In the genomic region with DNA sequence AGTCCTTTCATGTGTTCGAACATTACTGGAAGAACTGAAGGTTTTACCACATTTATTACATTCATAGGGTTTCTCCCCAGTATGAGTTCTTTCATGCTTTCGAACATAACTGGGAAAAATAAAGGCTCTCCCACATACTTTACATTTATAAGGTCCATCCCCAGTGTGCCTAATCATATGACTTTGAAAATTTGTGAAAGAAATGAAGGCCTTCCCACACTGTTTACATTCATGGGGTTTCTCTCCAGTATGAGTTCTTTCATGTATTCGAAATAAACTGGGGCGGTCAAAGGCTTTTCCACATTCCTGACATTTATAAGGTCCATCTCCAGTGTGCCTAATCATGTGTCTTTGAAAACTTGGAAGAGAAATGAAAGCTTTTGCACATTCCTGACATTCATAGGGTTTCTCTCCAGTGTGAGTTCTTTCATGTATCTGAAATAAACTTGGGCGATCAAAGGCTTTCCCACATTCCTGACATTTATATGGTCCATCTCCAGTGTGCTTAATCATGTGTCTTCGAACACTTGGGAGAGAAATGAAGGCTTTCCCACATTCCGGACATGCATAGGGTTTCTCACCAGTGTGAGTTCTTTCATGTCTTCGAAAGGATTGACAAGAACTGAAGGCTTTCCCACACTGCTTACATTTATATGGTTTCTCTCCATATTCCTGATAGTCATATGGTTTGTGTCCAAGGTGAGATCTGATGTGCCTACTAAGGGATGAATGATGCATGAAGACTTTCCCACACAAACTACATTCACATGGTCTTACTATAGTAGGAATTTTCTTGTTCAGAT, we compare ENCODE assay signal across 10 cellular contexts. TPM values are rescaled to one million over a fixed set of nuclear protein-coding genes. Genes with fewer than 3 reads are reported as not detected.
DNase-seq lines count a peak whose midpoint lies in the region; ATAC-seq and TF ChIP-seq lines count a peak whose summit lies in the region.
"Had no signal": no experiment of that assay in that cellular context is flagged by ENCODE, and none has a peak within 500 bp of the region (broad histone marks: within the 10 kb centered on the region; RNA-seq: fewer than 3 reads in every experiment).

No MANE protein-coding gene starts in this region.

- no peak for ATAC-seq in HG03342 (IDR thresholded peaks at IDR 0.05; ENCODE audit: unreplicated experiment)

- no peaks in the 10 kb centered on the region for H3K4me1 ChIP-seq in suprapubic skin

- no peak overlapping the region for H3K27ac ChIP-seq in suprapubic skin

- peaks cover 76% of the 10 kb centered on the region for H3K36me3 ChIP-seq in suprapubic skin

- no peaks in the 10 kb centered on the region for H3K27me3 ChIP-seq in suprapubic skin

- WGBS in suprapubic skin, result 96% methylated on average over 8 of the region's 8 CpGs

- no peak for TF ChIP-seq EP300 in suprapubic skin (IDR thresholded peaks at IDR 0.05)

- H3K4me3 ChIP-seq in NB4 (ENCODE audit: low read depth, low read length) (no peak overlapping the region), epithelial cell of proximal tubule (ENCODE audit: low read depth, low read length) (no peak overlapping the region), suprapubic skin (no peak overlapping the region)

- TF ChIP-seq CTCF in NB4 (IDR thresholded peaks at IDR 0.05; ENCODE audit: low read depth, low read length) (no peak), epithelial cell of proximal tubule (conservative IDR thresholded peaks at IDR 0.05; ENCODE audit: low read depth, low read length) (no peak), suprapubic skin (IDR thresholded peaks at IDR 0.05) (no peak)

- peak; percentile 11 for DNase-seq in NCI-H2227 (lab: John Stamatoyannopoulos, UW; ENCODE audit: unreplicated experiment)
- no peak for DNase-seq in NCI-H2227 treated with DMSO at 0.1 percent for 48 hours (lab: John Stamatoyannopoulos, UW)
- peak; percentile 31 for DNase-seq in NB4 (ENCODE audit: low read depth)
- peak; percentile 18 for DNase-seq in epithelial cell of proximal tubule (ENCODE audit: low read depth)
- peak; percentile 46 for DNase-seq in renal cortical epithelial cell (ENCODE audit: low read depth)
- no peak for DNase-seq in middle frontal gyrus (ENCODE audit: extremely low spot score, low spot score)
- no peak for DNase-seq in suprapubic skin (ENCODE audit: low spot score in 2 of 2)
- DNase-seq: activated CD4-positive, alpha-beta T cell treated with anti-CD3 and anti-CD28 coated beads for 1 hour; hippocampal formation had no signal

- peaks cover 89% of the 10 kb centered on the region for H3K9me3 ChIP-seq in suprapubic skin

- TF ChIP-seq POLR2A in NB4 (IDR thresholded peaks at IDR 0.05; ENCODE audit: extremely low read depth, insufficient read length) (no peak), suprapubic skin (IDR thresholded peaks at IDR 0.05) (no peak)

RNA-seq across cellular contexts. Expression of gene ZNF564, which starts 24.0 kb away (rescaled TPM):
- total RNA-seq in epithelial cell of proximal tubule (3.0 and 3.3 TPM in 2 replicates), renal cortical epithelial cell (8.3 and 19.9 TPM in 2 replicates), suprapubic skin (10 to 100 TPM in 1 of 4 donors, 1 to 10 TPM in 3; 5.6 to 17.4 (median 7.6) TPM)

RNA-seq across cellular contexts. Expression of gene ZNF709, which starts 42.6 kb away (rescaled TPM):
- 1.2 and 1.9 TPM in 2 replicates for total RNA-seq in epithelial cell of proximal tubule
- total RNA-seq in renal cortical epithelial cell, result 5.2 and 8.1 TPM in 2 replicates
- total RNA-seq in suprapubic skin, result 1 to 10 TPM; 1.1 to 4.1 (median 1.7) TPM

Comparison
In these comparisons a context has a peak if more than half of its experiments do, and no peak if none do; other contexts are left out.
1. DNase-seq: peak in NCI-H2227 (single experiment), NB4 (single experiment), epithelial cell of proximal tubule (single experiment) and renal cortical epithelial cell (single experiment); none in NCI-H2227 treated with DMSO at 0.1 percent for 48 hours (single experiment), middle frontal gyrus (single experiment) and suprapubic skin (0 of 2).